In the genomic region with DNA sequence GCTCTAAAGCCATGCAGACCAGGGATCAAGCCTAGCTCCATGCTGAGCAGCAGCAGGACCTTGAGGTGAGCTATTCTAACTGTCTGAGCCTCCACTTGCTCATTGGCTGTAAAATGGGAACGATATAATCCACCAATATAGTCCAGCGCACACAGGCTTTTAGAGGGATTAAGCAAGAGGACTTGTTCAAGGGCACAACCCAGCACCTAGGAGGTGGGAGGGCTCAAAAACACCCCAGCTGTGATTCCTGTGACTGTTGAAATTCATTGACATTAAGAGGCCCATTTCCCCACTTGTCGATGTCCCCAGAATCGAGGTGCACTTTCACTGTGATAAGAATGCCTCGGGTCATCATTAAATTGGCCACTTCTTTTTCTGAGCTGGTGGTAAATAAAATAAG, we compare ENCODE assay signal across 25 cellular contexts. TPM values are rescaled to one million over a fixed set of nuclear protein-coding genes. Genes with fewer than 3 reads are reported as not detected.
"Had no signal": no experiment of that assay in that cellular context is flagged by ENCODE, and none has a peak within 500 bp of the region (broad histone marks: within the 10 kb centered on the region; RNA-seq: fewer than 3 reads in every experiment).

No MANE protein-coding gene starts in this region.

- H3K4me3 ChIP-seq: Peyer's patch had no signal

- ATAC-seq: activated T-cell treated with anti-CD3 and anti-CD28 coated beads, Interleukin-2, amount 50 U/mL, for 4 hours had no signal

- H3K9me3 Mint-ChIP-seq: activated CD4-positive, alpha-beta memory T cell treated with anti-CD3 and anti-CD28 coated beads for 36 hours; activated CD4-positive, alpha-beta T cell treated with anti-CD3 and anti-CD28 coated beads, Interleukin-2, amount 10 ng/mL, durations not matched to agents 7 days and 5 days; activated naive CD4-positive, alpha-beta T cell treated with anti-CD3 and anti-CD28 coated beads for 36 hours; activated naive CD8-positive, alpha-beta T cell treated with anti-CD3 and anti-CD28 coated beads for 36 hours; activated T-cell treated with anti-CD3 and anti-CD28 coated beads, Interleukin-2, amount 50 U/mL, for 4 hours had no signal

- H3K27ac Mint-ChIP-seq: activated CD4-positive, alpha-beta memory T cell treated with anti-CD3 and anti-CD28 coated beads for 36 hours; activated CD4-positive, alpha-beta T cell treated with anti-CD3 and anti-CD28 coated beads, Interleukin-2, amount 10 ng/mL, durations not matched to agents 7 days and 5 days; activated naive CD4-positive, alpha-beta T cell treated with anti-CD3 and anti-CD28 coated beads for 36 hours; activated naive CD8-positive, alpha-beta T cell treated with anti-CD3 and anti-CD28 coated beads for 36 hours had no signal

- H3K4me3 Mint-ChIP-seq: activated CD4-positive, alpha-beta memory T cell treated with anti-CD3 and anti-CD28 coated beads for 36 hours; activated CD4-positive, alpha-beta T cell treated with anti-CD3 and anti-CD28 coated beads, Interleukin-2, amount 10 ng/mL, durations not matched to agents 7 days and 5 days; activated naive CD4-positive, alpha-beta T cell treated with anti-CD3 and anti-CD28 coated beads for 36 hours; activated naive CD8-positive, alpha-beta T cell treated with anti-CD3 and anti-CD28 coated beads for 36 hours; activated T-cell treated with anti-CD3 and anti-CD28 coated beads, Interleukin-2, amount 50 U/mL, for 4 hours had no signal

- H3K27ac ChIP-seq: Peyer's patch, RWPE1 had no signal

- H3K4me1 Mint-ChIP-seq: activated CD4-positive, alpha-beta T cell treated with anti-CD3 and anti-CD28 coated beads, Interleukin-2, amount 10 ng/mL, durations not matched to agents 7 days and 5 days; activated naive CD8-positive, alpha-beta T cell treated with anti-CD3 and anti-CD28 coated beads for 36 hours had no signal

- H3K36me3 ChIP-seq: Peyer's patch had no signal

- H3K36me3 Mint-ChIP-seq: activated CD4-positive, alpha-beta memory T cell treated with anti-CD3 and anti-CD28 coated beads for 36 hours; activated naive CD8-positive, alpha-beta T cell treated with anti-CD3 and anti-CD28 coated beads for 36 hours had no signal

- H3K9me3 ChIP-seq: Peyer's patch had no signal

- FAIRE-seq: colon, TTC549 had no signal

- DNase-seq: activated CD4-positive, alpha-beta T cell treated with anti-CD3 and anti-CD28 coated beads, Interleukin-2, amount 10 ng/mL, durations not matched to agents 7 days and 5 days; activated CD4-positive, CD25-positive, alpha-beta regulatory T cell; activated CD8-positive, alpha-beta memory T cell treated with anti-CD3 and anti-CD28 coated beads for 24 hours; activated effector memory CD4-positive, alpha-beta T cell treated with anti-CD3 and anti-CD28 coated beads, Interleukin-2, amount 50 U/mL, for 16 hours; activated T-cell treated with anti-CD3 and anti-CD28 coated beads, Interleukin-2, amount 50 U/mL, for 4 hours; cerebellar nuclear complex; KG1; NCI-H1092; NCI-H1417; NCI-H2029; NCI-H2107; NCI-H2171 treated with DMSO at 0.1 percent for 48 hours; NCI-H345; NCI-H510A; NCI-H526 treated with DMSO at 0.1 percent for 48 hours; Peyer's patch; T1000 had no signal

RNA-seq across cellular contexts. Expression of a gene that starts 4.1 kb away (rescaled TPM):
- total RNA-seq: activated CD4-positive, alpha-beta memory T cell treated with anti-CD3 and anti-CD28 coated beads for 36 hours; activated CD4-positive, alpha-beta T cell treated with anti-CD3 and anti-CD28 coated beads, Interleukin-2, amount 10 ng/mL, durations not matched to agents 7 days and 5 days; activated naive CD4-positive, alpha-beta T cell treated with anti-CD3 and anti-CD28 coated beads for 36 hours; activated naive CD8-positive, alpha-beta T cell treated with anti-CD3 and anti-CD28 coated beads for 36 hours; activated T-cell treated with anti-CD3 and anti-CD28 coated beads, Interleukin-2, amount 50 U/mL, for 4 hours; cardiac septum; MCF 10A had no signal

RNA-seq across cellular contexts. Expression of a gene that starts 5.2 kb away (rescaled TPM):
- total RNA-seq: activated CD4-positive, alpha-beta memory T cell treated with anti-CD3 and anti-CD28 coated beads for 36 hours; activated CD4-positive, alpha-beta T cell treated with anti-CD3 and anti-CD28 coated beads, Interleukin-2, amount 10 ng/mL, durations not matched to agents 7 days and 5 days; activated naive CD4-positive, alpha-beta T cell treated with anti-CD3 and anti-CD28 coated beads for 36 hours; activated naive CD8-positive, alpha-beta T cell treated with anti-CD3 and anti-CD28 coated beads for 36 hours; activated T-cell treated with anti-CD3 and anti-CD28 coated beads, Interleukin-2, amount 50 U/mL, for 4 hours; cardiac septum; MCF 10A had no signal

RNA-seq across cellular contexts. Expression of a gene that starts 16.8 kb away (rescaled TPM):
- total RNA-seq: activated CD4-positive, alpha-beta memory T cell treated with anti-CD3 and anti-CD28 coated beads for 36 hours; activated CD4-positive, alpha-beta T cell treated with anti-CD3 and anti-CD28 coated beads, Interleukin-2, amount 10 ng/mL, durations not matched to agents 7 days and 5 days; activated naive CD4-positive, alpha-beta T cell treated with anti-CD3 and anti-CD28 coated beads for 36 hours; activated naive CD8-positive, alpha-beta T cell treated with anti-CD3 and anti-CD28 coated beads for 36 hours; activated T-cell treated with anti-CD3 and anti-CD28 coated beads, Interleukin-2, amount 50 U/mL, for 4 hours; cardiac septum; MCF 10A had no signal

RNA-seq across cellular contexts. Expression of a gene that starts 25.5 kb away (rescaled TPM):
- total RNA-seq: activated CD4-positive, alpha-beta memory T cell treated with anti-CD3 and anti-CD28 coated beads for 36 hours; activated CD4-positive, alpha-beta T cell treated with anti-CD3 and anti-CD28 coated beads, Interleukin-2, amount 10 ng/mL, durations not matched to agents 7 days and 5 days; activated naive CD4-positive, alpha-beta T cell treated with anti-CD3 and anti-CD28 coated beads for 36 hours; activated naive CD8-positive, alpha-beta T cell treated with anti-CD3 and anti-CD28 coated beads for 36 hours; activated T-cell treated with anti-CD3 and anti-CD28 coated beads, Interleukin-2, amount 50 U/mL, for 4 hours; cardiac septum; MCF 10A had no signal
